ENCODE assay signal across 8 cellular contexts in genomic region chr1:219990782-219991510, GRCh38. TPM values are rescaled to one million over a fixed set of nuclear protein-coding genes. Genes with fewer than 3 reads are reported as not detected.
DNase-seq lines count a peak whose midpoint lies in the region; FAIRE-seq and TF ChIP-seq lines count a peak whose summit lies in the region.

No MANE protein-coding gene starts in this region.

- FAIRE-seq in H54 (lab: Jason Lieb, UNC), result no peak

- no peaks in the 10 kb centered on the region for H3K9me3 ChIP-seq in Caco-2
- H3K9me3 ChIP-seq in stomach, result no peaks in the 10 kb centered on the region

- H3K4me1 Mint-ChIP-seq in Caco-2 (ENCODE audit: low read depth, unreplicated experiment), result peaks cover 24% of the 10 kb centered on the region

- TF ChIP-seq CTCF in Caco-2 (IDR thresholded peaks at IDR 0.05; ENCODE audit: insufficient read depth in 1 of 2, low read depth in 1 of 2, low read length in 1 of 2, severe bottlenecking in 1 of 2, unreplicated experiment in 1 of 2) (peak; percentile 52 to 78), HL-60 (IDR thresholded peaks at IDR 0.05; ENCODE audit: insufficient read depth, low read length) (peak; percentile 32), RWPE1 (conservative IDR thresholded peaks at IDR 0.05; ENCODE audit: low read depth) (peak; percentile 71), fibroblast of the aortic adventitia (IDR thresholded peaks at IDR 0.05; ENCODE audit: insufficient read depth, low read length) (peak; percentile 74), stomach (IDR thresholded peaks at IDR 0.05) (peak in 4 of 7 experiments; percentile 31 to 56 (median 46))

- H3K4me3 ChIP-seq in Caco-2 (ENCODE audit: low read depth, low read length) (no peak overlapping the region), HL-60 (replicated peaks; ENCODE audit: insufficient read depth, low read length) (no peak overlapping the region), fibroblast of the aortic adventitia (ENCODE audit: low read depth, low read length) (no peak overlapping the region), stomach (no peak overlapping the region)

- peak overlapping the region; percentile 63 for H3K27ac Mint-ChIP-seq in Caco-2 (ENCODE audit: unreplicated experiment)

- no TSS peak for BruUV-seq in Caco-2 (replicated peaks; lab: Mats Ljungman, UMichigan)

- TF ChIP-seq EP300 in stomach (IDR thresholded peaks at IDR 0.05), result no peak

- H3K27me3 Mint-ChIP-seq in Caco-2 (ENCODE audit: insufficient read depth, unreplicated experiment), result no peaks in the 10 kb centered on the region

- no peaks in the 10 kb centered on the region for H3K27me3 ChIP-seq in Caco-2 (replicated peaks; ENCODE audit: control insufficient read depth, insufficient read depth, low read length)
- H3K27me3 ChIP-seq in HL-60 (ENCODE audit: insufficient read depth, poor library complexity, severe bottlenecking), result no peaks in the 10 kb centered on the region
- no peaks in the 10 kb centered on the region for H3K27me3 ChIP-seq in stomach

- peaks cover 21% of the 10 kb centered on the region for H3K4me1 ChIP-seq in Caco-2
- peaks cover 4 to 31% (median 19%) of the 10 kb centered on the region in 4 donors for H3K4me1 ChIP-seq in stomach

- no peaks in the 10 kb centered on the region for H3K9me3 Mint-ChIP-seq in Caco-2 (ENCODE audit: unreplicated experiment)

- DNase-seq in Caco-2, result peak in 1 of 2 experiments; percentile 49
- no peak for DNase-seq in HL-60 (ENCODE audit: low read depth in 1 of 2, low spot score in 1 of 2)
- DNase-seq in RWPE1 (ENCODE audit: low spot score), result peak; percentile 38
- peak; percentile 65 for DNase-seq in fibroblast of the aortic adventitia (ENCODE audit: low read depth)
- no peak for DNase-seq in stomach
- DNase-seq in H54 (ENCODE audit: insufficient read length, low spot score), result no peak
- DNase-seq in activated CD8-positive, alpha-beta memory T cell treated with anti-CD3 and anti-CD28 coated beads, Interleukin-2, amount 50 U/mL, for 4 hours, result no peak
- DNase-seq in cortex of kidney (lab: John Stamatoyannopoulos, UW), result no peak

- H3K36me3 Mint-ChIP-seq in Caco-2 (ENCODE audit: insufficient read depth, unreplicated experiment), result peaks cover 76% of the 10 kb centered on the region

- WGBS in stomach, 5 donors, result 20 to 33% (median 30%) methylated on average over 2 of the region's 2 CpGs

- no peak for TF ChIP-seq POLR2A in stomach (IDR thresholded peaks at IDR 0.05)
- TF ChIP-seq POLR2A in H54 (IDR thresholded peaks at IDR 0.05; ENCODE audit: low read depth, low read length), result no peak

- H3K36me3 ChIP-seq in Caco-2 (ENCODE audit: control insufficient read depth, insufficient read depth, low read length) (no peaks in the 10 kb centered on the region), stomach (peaks cover 5 to 60% (median 52%) of the 10 kb centered on the region in 4 donors)

- H3K4me3 Mint-ChIP-seq in Caco-2 (ENCODE audit: unreplicated experiment), result no peak overlapping the region

- intact Hi-C loops in Caco-2 (cut with micrococcal nuclease; ENCODE audit: unreplicated experiment), result loop anchor here (1.0 kb wide), 2 partner anchors 115 to 226 kb away; no protein-coding TSS in a partner anchor
- intact Hi-C loops in stomach (cut with DNase I; ENCODE audit: low total_unique reads), result no loop called here

- CTCF ChIA-PET in Caco-2 (lab: Charles Lee), result interaction anchor here (0.6 to 1.0 kb wide), 7 partner anchors 12 to 1376 kb away, joined by 3 to 10 read pairs (median 4); partner anchors contain the start of gene IARS2
- CTCF ChIA-PET in RWPE1 (lab: Yijun Ruan, JAX), result interaction anchor here (0.5 to 1.5 kb wide), 11 partner anchors 13 to 1961 kb away, joined by 3 to 9 read pairs (median 4); no protein-coding TSS in a partner anchor

- POLR2A ChIA-PET in Caco-2 (lab: Charles Lee), result interaction anchor here (0.6 kb wide), 1 partner anchor 1510 kb away, joined by 3 read pairs; no protein-coding TSS in a partner anchor
- POLR2A ChIA-PET in RWPE1 (lab: Yijun Ruan, JAX; ENCODE audit: low non-redundant PET), result interaction anchor here (0.6 to 0.7 kb wide), 2 partner anchors 22 to 42 kb away, joined by 3 read pairs; no protein-coding TSS in a partner anchor

- no peak overlapping the region for H3K27ac ChIP-seq in HL-60 (replicated peaks)
- no peak overlapping the region for H3K27ac ChIP-seq in RWPE1
- H3K27ac ChIP-seq in stomach, result no peak overlapping the region

RNA-seq across cellular contexts. Expression of gene EPRS1, which starts 55.4 kb away (rescaled TPM):
- 199 and 215 TPM in 2 replicates for total RNA-seq in Caco-2 (2022)
- total RNA-seq in fibroblast of the aortic adventitia (ENCODE audit: low replicate concordance), result 192 and 269 TPM in 2 replicates
- total RNA-seq in stomach, result 10 to 100 TPM; 15.8 to 89.6 (median 37.5) TPM
- polyA plus RNA-seq in stomach, result 10 to 100 TPM; 28.0 to 42.8 (median 30.0) TPM

Comparison
In these comparisons a context has a peak if more than half of its experiments do, and no peak if none do; other contexts are left out.
1. DNase-seq: peak in RWPE1 (single experiment) and fibroblast of the aortic adventitia (single experiment); none in HL-60 (0 of 2), stomach (single experiment), H54 (single experiment), activated CD8-positive, alpha-beta memory T cell treated with anti-CD3 and anti-CD28 coated beads, Interleukin-2, amount 50 U/mL, for 4 hours (single experiment) and cortex of kidney (single experiment).
2. Peak in every context shown above with its lines, with median percentiles within 50 percentile points of each other: CTCF ChIP-seq.